ENCODE assay signal across 17 cellular contexts in genomic region chr5:151024440-151024839, GRCh38. TPM values are rescaled to one million over a fixed set of nuclear protein-coding genes. Genes with fewer than 3 reads are reported as not detected.
A peak's percentile ranks its signal among the peaks of the same experiment; 100 is the strongest.
DNase-seq lines count a peak whose midpoint lies in the region; ATAC-seq and TF ChIP-seq lines count a peak whose summit lies in the region.
"Had no signal": no experiment of that assay in that cellular context is flagged by ENCODE, and none has a peak within 500 bp of the region (broad histone marks: within the 10 kb centered on the region; RNA-seq: fewer than 3 reads in every experiment).

No MANE protein-coding gene starts in this region.

- H3K4me3 ChIP-seq in left ventricle myocardium inferior: peak overlapping the region; percentile 97
- peak overlapping the region; percentile 72 to 87 (median 80) for H3K4me3 ChIP-seq in esophagus muscularis mucosa
- H3K4me3 ChIP-seq in psoas muscle: peak overlapping the region; percentile 98
- no peak overlapping the region for H3K4me3 ChIP-seq in aorta (ENCODE audit: low read length in 2 of 2)
- H3K4me3 ChIP-seq: K562 had no signal

- H3K4me1 Mint-ChIP-seq in activated CD4-positive, alpha-beta T cell treated with anti-CD3 and anti-CD28 coated beads for 36 hours: peaks cover 15% of the 10 kb centered on the region

- peaks cover 9% of the 10 kb centered on the region for H3K27me3 Mint-ChIP-seq in activated CD4-positive, alpha-beta T cell treated with anti-CD3 and anti-CD28 coated beads for 36 hours
- H3K27me3 Mint-ChIP-seq: stimulated activated memory B cell treated with anti-CD40 and anti-IgM and Interleukin-4, amounts not matched to agents 10 μg/mL and 1 μg/mL and 100 μg/mL, for 72 hours had no signal

- no peaks in the 10 kb centered on the region for H3K27me3 ChIP-seq in left ventricle myocardium inferior (ENCODE audit: low read depth)
- H3K27me3 ChIP-seq in esophagus muscularis mucosa: no peaks in the 10 kb centered on the region
- H3K27me3 ChIP-seq in psoas muscle (ENCODE audit: insufficient read depth in 3 of 3, low read length in 2 of 3): no peaks in the 10 kb centered on the region
- no peaks in the 10 kb centered on the region for H3K27me3 ChIP-seq in aorta (ENCODE audit: control insufficient read depth in 1 of 2, insufficient read depth in 2 of 2, low read length in 1 of 2)

- H3K9me3 ChIP-seq in left ventricle myocardium inferior (replicated peaks) (no peaks in the 10 kb centered on the region), esophagus muscularis mucosa (no peaks in the 10 kb centered on the region), psoas muscle (no peaks in the 10 kb centered on the region), aorta (ENCODE audit: control insufficient read depth, low read length) (no peaks in the 10 kb centered on the region)
- H3K9me3 ChIP-seq: Caco-2 had no signal

- H3K4me1 ChIP-seq in left ventricle myocardium inferior (peaks cover 97% of the 10 kb centered on the region), esophagus muscularis mucosa (peaks cover 71 to 95% (median 87%) of the 10 kb centered on the region in 4 donors), psoas muscle (peaks cover 78% of the 10 kb centered on the region), aorta (ENCODE audit: control insufficient read depth in 1 of 2, insufficient read depth in 2 of 2, low read length in 2 of 2) (no peaks in the 10 kb centered on the region)

- CTCF ChIA-PET in activated CD4-positive, alpha-beta T cell treated with anti-CD3 and anti-CD28 coated beads for 36 hours (lab: Charles Lee): interaction anchor here (1.4 kb wide), 1 partner anchor 91 kb away, joined by 7 read pairs; no protein-coding TSS in a partner anchor

- H3K9me3 Mint-ChIP-seq in activated CD4-positive, alpha-beta T cell treated with anti-CD3 and anti-CD28 coated beads for 36 hours (ENCODE audit: low read depth): no peaks in the 10 kb centered on the region
- H3K9me3 Mint-ChIP-seq: stimulated activated memory B cell treated with anti-CD40 and anti-IgM and Interleukin-4, amounts not matched to agents 10 μg/mL and 1 μg/mL and 100 μg/mL, for 72 hours had no signal

- TF ChIP-seq EP300 in esophagus muscularis mucosa (IDR thresholded peaks at IDR 0.05): no peak

- DNase-seq in left ventricle myocardium inferior (no peak), left ventricle myocardium superior (no peak), esophagus muscularis mucosa (ENCODE audit: extremely low spot score) (no peak), psoas muscle (no peak), aorta (peak in 1 of 2 donors; percentile 40), erythroblast (lab: John Stamatoyannopoulos, UW) (no peak), medulla oblongata (ENCODE audit: extremely low spot score) (no peak)
- DNase-seq in activated CD4-positive, alpha-beta T cell treated with anti-CD3 and anti-CD28 coated beads for 36 hours: no peak
- DNase-seq: activated CD4-positive, CD25-positive, alpha-beta regulatory T cell; Caco-2; foreskin fibroblast; NCI-H1436; retina; stimulated activated CD4-positive, alpha-beta T cell treated with anti-CD3 and anti-CD28 coated beads, Interleukin-4, amount 100 ng/mL, for 4 hours; SW 1271 had no signal

- intact Hi-C loops in left ventricle myocardium inferior (cut with micrococcal nuclease): no loop called here
- intact Hi-C loops in left ventricle myocardium superior (cut with micrococcal nuclease): no loop called here
- intact Hi-C loops in esophagus muscularis mucosa (cut with DNase I): no loop called here
- intact Hi-C loops in psoas muscle (cut with DNase I): loop anchor here in 1 of 2 donors (10.0 kb wide), 1 partner anchor 650 kb away; no protein-coding TSS in a partner anchor
- intact Hi-C loops in aorta (cut with DNase I): loop anchor here in 1 of 2 donors (5.0 kb wide), 1 partner anchor 887 kb away; no protein-coding TSS in a partner anchor
- intact Hi-C loops in activated CD4-positive, alpha-beta T cell treated with anti-CD3 and anti-CD28 coated beads for 36 hours (cut with DNase I, micrococcal nuclease): no loop called here

- TF ChIP-seq POLR2A in esophagus muscularis mucosa (IDR thresholded peaks at IDR 0.05; ENCODE audit: low read depth): no peak
- TF ChIP-seq POLR2A in erythroblast (IDR thresholded peaks at IDR 0.05; ENCODE audit: low read length): no peak

- POLR2A ChIA-PET in activated CD4-positive, alpha-beta T cell treated with anti-CD3 and anti-CD28 coated beads for 36 hours (lab: Charles Lee): interaction anchor here (0.7 kb wide), 1 partner anchor 32 kb away, joined by 3 read pairs; no protein-coding TSS in a partner anchor

- H3K27ac ChIP-seq in left ventricle myocardium inferior (replicated peaks) (peak overlapping the region; percentile 97), esophagus muscularis mucosa (replicated peaks in 1 of 4) (peak overlapping the region; percentile 85 to 86 (median 85)), psoas muscle (peak overlapping the region; percentile 96), aorta (ENCODE audit: low read depth in 1 of 2, low read length in 2 of 2) (peak overlapping the region; percentile 83 to 97)

- ATAC-seq in left ventricle myocardium superior: no peak
- no peak for ATAC-seq in psoas muscle
- ATAC-seq in aorta (ENCODE audit: low FRiP score): no peak
- ATAC-seq in activated CD4-positive, alpha-beta T cell treated with anti-CD3 and anti-CD28 coated beads for 36 hours: no peak
- ATAC-seq: stimulated activated memory B cell treated with anti-CD40 and anti-IgM and Interleukin-4, amounts not matched to agents 10 μg/mL and 1 μg/mL and 100 μg/mL, for 72 hours had no signal

- H3K36me3 Mint-ChIP-seq in activated CD4-positive, alpha-beta T cell treated with anti-CD3 and anti-CD28 coated beads for 36 hours (ENCODE audit: low read depth): peaks cover 32% of the 10 kb centered on the region

- WGBS in esophagus muscularis mucosa: 90% methylated on average over 2 of the region's 3 CpGs
- WGBS in psoas muscle, 3 donors: 50 to 81% (median 69%) methylated on average over 3 of the region's 3 CpGs
- WGBS in aorta, 2 donors: 60 to 81% methylated on average over 3 of the region's 3 CpGs

- no peak overlapping the region for H3K27ac Mint-ChIP-seq in activated CD4-positive, alpha-beta T cell treated with anti-CD3 and anti-CD28 coated beads for 36 hours
- H3K27ac Mint-ChIP-seq: stimulated activated memory B cell treated with anti-CD40 and anti-IgM and Interleukin-4, amounts not matched to agents 10 μg/mL and 1 μg/mL and 100 μg/mL, for 72 hours had no signal

- no peak overlapping the region for H3K4me3 Mint-ChIP-seq in activated CD4-positive, alpha-beta T cell treated with anti-CD3 and anti-CD28 coated beads for 36 hours
- H3K4me3 Mint-ChIP-seq: stimulated activated memory B cell treated with anti-CD40 and anti-IgM and Interleukin-4, amounts not matched to agents 10 μg/mL and 1 μg/mL and 100 μg/mL, for 72 hours had no signal

- TF ChIP-seq CTCF in left ventricle myocardium inferior (IDR thresholded peaks at IDR 0.05; ENCODE audit: borderline replicate concordance) (no peak), esophagus muscularis mucosa (IDR thresholded peaks at IDR 0.05) (no peak), psoas muscle (IDR thresholded peaks at IDR 0.05) (no peak)

- H3K36me3 ChIP-seq in left ventricle myocardium inferior (peaks cover 53% of the 10 kb centered on the region), esophagus muscularis mucosa (peaks cover 28 to 70% (median 49%) of the 10 kb centered on the region in 4 donors), psoas muscle (ENCODE audit: insufficient read depth in 1 of 2, low read depth in 1 of 2) (peaks cover 7 to 50% of the 10 kb centered on the region in 2 donors), aorta (ENCODE audit: control insufficient read depth in 1 of 2, insufficient read depth in 2 of 2, low read length in 1 of 2) (peaks cover 5 to 7% of the 10 kb centered on the region in 2 donors)

RNA-seq across cellular contexts. Expression of gene GPX3, which starts 4.0 kb away (rescaled TPM):
- total RNA-seq in left ventricle myocardium inferior (744 TPM), left ventricle myocardium superior (537 TPM), esophagus muscularis mucosa (1,000 to 10,000 TPM; 1,165 to 3,724 (median 1,939) TPM), psoas muscle (100 to 1,000 TPM; 447 to 852 (median 690) TPM), aorta (1,000 to 10,000 TPM in 1 of 2 donors, 100 to 1,000 TPM in 1; 694 to 1,257 TPM)
- polyA plus RNA-seq in psoas muscle (100 to 1,000 TPM; 551 to 766 (median 552) TPM), aorta (100 to 1,000 TPM; 514 to 520 TPM)
- total RNA-seq in activated CD4-positive, alpha-beta T cell treated with anti-CD3 and anti-CD28 coated beads for 36 hours: not detected

RNA-seq across cellular contexts. Expression of gene TNIP1, which starts 56.4 kb away (rescaled TPM):
- total RNA-seq in left ventricle myocardium inferior (131 TPM), left ventricle myocardium superior (137 TPM), esophagus muscularis mucosa (100 to 1,000 TPM in 3 of 4 donors, 10 to 100 TPM in 1; 91.4 to 136 (median 114) TPM), psoas muscle (100 to 1,000 TPM; 114 to 218 (median 149) TPM), aorta (100 to 1,000 TPM in 1 of 2 donors, 10 to 100 TPM in 1; 83.3 to 105 TPM)
- polyA plus RNA-seq in psoas muscle (100 to 1,000 TPM in 2 of 3 donors, 10 to 100 TPM in 1; 55.5 to 167 (median 106) TPM), aorta (10 to 100 TPM; 63.3 to 80.3 TPM)
- 100 to 1,000 TPM; 351 to 408 TPM for total RNA-seq in activated CD4-positive, alpha-beta T cell treated with anti-CD3 and anti-CD28 coated beads for 36 hours

Comparison
In these comparisons a context has a peak if more than half of its experiments do, and no peak if none do; other contexts are left out.
1. H3K4me3 ChIP-seq: peak in left ventricle myocardium inferior (single experiment), esophagus muscularis mucosa (4 of 4) and psoas muscle (single experiment); none in aorta (0 of 2).
2. RNA of gene GPX3, which starts 4.0 kb away (total RNA-seq): 1,165 to 3,724 TPM in esophagus muscularis mucosa, 694 to 1,257 TPM in aorta, 447 to 852 TPM in psoas muscle, 744 TPM in left ventricle myocardium inferior (single experiment) and 537 TPM in left ventricle myocardium superior (single experiment); not detected in activated CD4-positive, alpha-beta T cell treated with anti-CD3 and anti-CD28 coated beads for 36 hours; every median in the first group is over 100 times any median in the second.
3. Peak in every context shown above with its lines, with median percentiles within 50 percentile points of each other: H3K27ac ChIP-seq.